ENCODE assay signal across 1 cellular context in genomic region chr2:102181919-102182635, GRCh38.
TF ChIP-seq lines count a peak whose summit lies in the region.

No MANE protein-coding gene starts in this region.

TF ChIP-seq in K562, 482 proteins besides CTCF, POLR2A, EP300 and RAD21 (continued from another document):
- TF ChIP-seq FOSL1 (tag; conservative IDR thresholded peaks at IDR 0.05) (no peak), ZNF143 (CRISPR knock-in tag; IDR thresholded peaks at IDR 0.05) (no peak), EHMT2 (IDR thresholded peaks at IDR 0.05) (peak; percentile 39; the same call in 1 of the 2 replicates), MTF1 (CRISPR knock-in tag; IDR thresholded peaks at IDR 0.05; ENCODE audit: borderline replicate concordance) (no peak), ERF (CRISPR knock-in tag; IDR thresholded peaks at IDR 0.05) (no peak), SETDB1 (IDR thresholded peaks at IDR 0.05; ENCODE audit: low read length) (no peak), DIDO1 (tag; IDR thresholded peaks at IDR 0.05; ENCODE audit: low read depth) (no peak), ATF4 (CRISPR knock-in tag; IDR thresholded peaks at IDR 0.05) (no peak), ZBTB7A (IDR thresholded peaks at IDR 0.05; ENCODE audit: borderline replicate concordance, control insufficient read depth, low read depth, low read length) (no peak), POLR3G (IDR thresholded peaks at IDR 0.05; ENCODE audit: extremely low read depth, insufficient read length, insufficient replicate concordance) (no peak), E2F4 (CRISPR knock-in tag; IDR thresholded peaks at IDR 0.05; ENCODE audit: low read depth) (no peak), ZBTB40 (IDR thresholded peaks at IDR 0.05) (peak; percentile 76), ZBTB40 (CRISPR knock-in tag; IDR thresholded peaks at IDR 0.05) (no peak), GABPA (tag; conservative IDR thresholded peaks at IDR 0.05; ENCODE audit: low read depth) (peak; percentile 54), MEF2A (IDR thresholded peaks at IDR 0.05; ENCODE audit: control insufficient read depth, low read depth, low read length) (no peak), ZBTB8A (IDR thresholded peaks at IDR 0.05; ENCODE audit: partially characterized antibody) (no peak), MXI1 (IDR thresholded peaks at IDR 0.05; ENCODE audit: low read depth, low read length) (no peak), SMARCB1 (IDR thresholded peaks at IDR 0.05; ENCODE audit: insufficient read length, low read depth) (no peak), PYGO2 (tag; IDR thresholded peaks at IDR 0.05) (no peak), CBFA2T2 (conservative IDR thresholded peaks at IDR 0.05) (no peak)
TF ChIP-seq in K562: peak in this region for 5.
